1 cellular context compared by ENCODE assay signal in genomic region chr3:69108813-69109212, GRCh38.
TF ChIP-seq lines count a peak whose summit lies in the region.

No MANE protein-coding gene starts in this region.

TF ChIP-seq in K562, 482 proteins besides CTCF, POLR2A, EP300 and RAD21 (continues in another document):
- no peak for TF ChIP-seq CHCHD3 (CRISPR knock-in tag; IDR thresholded peaks at IDR 0.05)
- no peak for TF ChIP-seq ZNF79 (CRISPR knock-in tag; IDR thresholded peaks at IDR 0.05; ENCODE audit: low read depth)
- TF ChIP-seq MNT (conservative IDR thresholded peaks at IDR 0.05), result peak in 1 of 2 experiments; percentile 61; a peak in 1 of 4 replicates
- no peak for TF ChIP-seq MTA3 (IDR thresholded peaks at IDR 0.05; ENCODE audit: borderline replicate concordance)
- no peak for TF ChIP-seq ZNF274 (IDR thresholded peaks at IDR 0.05; ENCODE audit: borderline replicate concordance, low read depth, low read length)
- no peak for TF ChIP-seq MTF1 (CRISPR knock-in tag; IDR thresholded peaks at IDR 0.05; ENCODE audit: borderline replicate concordance)
- TF ChIP-seq OTX1 (CRISPR knock-in tag; IDR thresholded peaks at IDR 0.05), result no peak
- no peak for TF ChIP-seq SRSF3 (IDR thresholded peaks at IDR 0.05; ENCODE audit: insufficient read depth, low read length)
- no peak for TF ChIP-seq RNF219 (CRISPR knock-in tag; IDR thresholded peaks at IDR 0.05)
- TF ChIP-seq ZNF316 (IDR thresholded peaks at IDR 0.05), result no peak
- no peak for TF ChIP-seq ERF (CRISPR knock-in tag; IDR thresholded peaks at IDR 0.05)
- no peak for TF ChIP-seq HMGXB4 (CRISPR knock-in tag; IDR thresholded peaks at IDR 0.05)
- peak; percentile 44; the same call in 1 of the 2 replicates for TF ChIP-seq MGA (IDR thresholded peaks at IDR 0.05)
- TF ChIP-seq MEIS2 (IDR thresholded peaks at IDR 0.05; ENCODE audit: partially characterized antibody), result no peak
- no peak for TF ChIP-seq PML (IDR thresholded peaks at IDR 0.05; ENCODE audit: low read length)
- TF ChIP-seq HMBOX1 (IDR thresholded peaks at IDR 0.05), result no peak
- no peak for TF ChIP-seq GABPA (tag; conservative IDR thresholded peaks at IDR 0.05; ENCODE audit: low read depth)
- no peak for TF ChIP-seq SETDB1 (IDR thresholded peaks at IDR 0.05; ENCODE audit: low read length)
- TF ChIP-seq ELF1 (tag; IDR thresholded peaks at IDR 0.05), result no peak
- TF ChIP-seq FUS (optimal IDR thresholded peaks at IDR 0.05; ENCODE audit: low read depth, low read length), result no peak
- no peak for TF ChIP-seq ZNF324 (CRISPR knock-in tag; IDR thresholded peaks at IDR 0.05)
- TF ChIP-seq GTF2F1 (IDR thresholded peaks at IDR 0.05; ENCODE audit: low read depth, low read length), result no peak
- no peak for TF ChIP-seq MAFF (IDR thresholded peaks at IDR 0.05; ENCODE audit: low read length)
- TF ChIP-seq ZNF696 (CRISPR knock-in tag; conservative IDR thresholded peaks at IDR 0.05), result no peak
- no peak for TF ChIP-seq E2F3 (CRISPR knock-in tag; IDR thresholded peaks at IDR 0.05)
- no peak for TF ChIP-seq ZNF263 (CRISPR knock-in tag; IDR thresholded peaks at IDR 0.05; ENCODE audit: borderline replicate concordance)
- no peak for TF ChIP-seq ZNF23 (CRISPR knock-in tag; IDR thresholded peaks at IDR 0.05)
- TF ChIP-seq MAX (CRISPR knock-in tag; IDR thresholded peaks at IDR 0.05), result no peak
- no peak for TF ChIP-seq RERE (CRISPR knock-in tag; IDR thresholded peaks at IDR 0.05; ENCODE audit: borderline replicate concordance)
- no peak for TF ChIP-seq ZFP36 (IDR thresholded peaks at IDR 0.05; ENCODE audit: low read depth, low read length, partially characterized antibody)
- TF ChIP-seq GATAD2A (IDR thresholded peaks at IDR 0.05), result no peak
- peak; percentile 40; the same call in 1 of the 2 replicates for TF ChIP-seq FOSL1 (tag; conservative IDR thresholded peaks at IDR 0.05)
- TF ChIP-seq MAZ (CRISPR knock-in tag; conservative IDR thresholded peaks at IDR 0.05 in 1 of 2, IDR thresholded peaks at IDR 0.05 in 1 of 2), result no peak
